Comparison of ENCODE assay signal across 18 cellular contexts in genomic region chr3:46914849-46915248, GRCh38. TPM values are rescaled to one million over a fixed set of nuclear protein-coding genes. Genes with fewer than 3 reads are reported as not detected.
DNase-seq lines count a peak whose midpoint lies in the region; ATAC-seq and TF ChIP-seq lines count a peak whose summit lies in the region.
"Had no signal": no experiment of that assay in that cellular context is flagged by ENCODE, and none has a peak within 500 bp of the region (broad histone marks: within the 10 kb centered on the region; RNA-seq: fewer than 3 reads in every experiment).

No MANE protein-coding gene starts in this region.

- peaks cover 21% of the 10 kb centered on the region for H3K36me3 Mint-ChIP-seq in activated naive CD8-positive, alpha-beta T cell
- H3K36me3 Mint-ChIP-seq in activated naive CD8-positive, alpha-beta T cell treated with anti-CD3 and anti-CD28 coated beads for 36 hours, result peaks cover 41% of the 10 kb centered on the region

- H3K9me3 ChIP-seq in HEK293 (ENCODE audit: control insufficient read depth, insufficient read depth, low read depth, low read length), result no peaks in the 10 kb centered on the region
- no peaks in the 10 kb centered on the region for H3K9me3 ChIP-seq in left lung
- no peaks in the 10 kb centered on the region for H3K9me3 ChIP-seq in upper lobe of right lung

- no peak overlapping the region for H3K4me3 Mint-ChIP-seq in activated naive CD8-positive, alpha-beta T cell
- H3K4me3 Mint-ChIP-seq in activated naive CD8-positive, alpha-beta T cell treated with anti-CD3 and anti-CD28 coated beads for 36 hours, result no peak overlapping the region

- POLR2A ChIA-PET in HEK293 (lab: Yijun Ruan, JAX), result interaction anchor here (1.1 kb wide), 1 partner anchor 37 kb away, joined by 3 read pairs; the partner anchor contains the start of gene PTH1R

- H3K27ac Mint-ChIP-seq in activated naive CD8-positive, alpha-beta T cell, result peak overlapping the region; percentile 48
- no peak overlapping the region for H3K27ac Mint-ChIP-seq in activated naive CD8-positive, alpha-beta T cell treated with anti-CD3 and anti-CD28 coated beads for 36 hours

- H3K27me3 ChIP-seq in left lung (no peaks in the 10 kb centered on the region), upper lobe of right lung (no peaks in the 10 kb centered on the region), foreskin keratinocyte (no peaks in the 10 kb centered on the region)

- CTCF ChIA-PET in HEK293 (lab: Yijun Ruan, JAX), result interaction anchor here (0.6 to 1.1 kb wide), 4 partner anchors 21 to 338 kb away, joined by 3 to 6 read pairs (median 3); no protein-coding TSS in a partner anchor

- peaks cover 5% of the 10 kb centered on the region; the same call in 1 of the 2 replicates for H3K4me1 ChIP-seq in HEK293 (ENCODE audit: control insufficient read depth, insufficient read depth, low read length)
- peaks cover under 1 to 1% of the 10 kb centered on the region in 2 donors for H3K4me1 ChIP-seq in left lung
- no peaks in the 10 kb centered on the region for H3K4me1 ChIP-seq in upper lobe of right lung
- no peaks in the 10 kb centered on the region for H3K4me1 ChIP-seq in foreskin keratinocyte

- H3K4me1 Mint-ChIP-seq in activated naive CD8-positive, alpha-beta T cell (ENCODE audit: low read depth), result peaks cover 19% of the 10 kb centered on the region
- peaks cover 21% of the 10 kb centered on the region for H3K4me1 Mint-ChIP-seq in activated naive CD8-positive, alpha-beta T cell treated with anti-CD3 and anti-CD28 coated beads for 36 hours

- ATAC-seq in left lung (peak; percentile 41), upper lobe of right lung (peak; percentile 48), foreskin keratinocyte (no peak)

- H3K36me3 ChIP-seq in HEK293 (ENCODE audit: control insufficient read depth in 2 of 2, insufficient read depth in 1 of 2, low read length in 2 of 2), result peaks cover 0 to 32% of the 10 kb centered on the region in 2 experiments; a peak in 1 of 3 replicates
- H3K36me3 ChIP-seq in left lung, result peaks cover 0 to 46% of the 10 kb centered on the region in 2 donors
- peaks cover 27% of the 10 kb centered on the region for H3K36me3 ChIP-seq in upper lobe of right lung

- intact Hi-C loops in left lung (cut with DNase I), result no loop called here
- intact Hi-C loops in upper lobe of right lung (cut with DNase I), result no loop called here

- TF ChIP-seq CTCF in HEK293 (tag by site-specific recombination; IDR thresholded peaks at IDR 0.05) (no peak), left lung (IDR thresholded peaks at IDR 0.05) (no peak), upper lobe of right lung (IDR thresholded peaks at IDR 0.05) (no peak), foreskin keratinocyte (conservative IDR thresholded peaks at IDR 0.05) (no peak)

- H3K9me3 Mint-ChIP-seq in activated naive CD8-positive, alpha-beta T cell (ENCODE audit: low read depth), result no peaks in the 10 kb centered on the region
- peaks cover 8% of the 10 kb centered on the region for H3K9me3 Mint-ChIP-seq in activated naive CD8-positive, alpha-beta T cell treated with anti-CD3 and anti-CD28 coated beads for 36 hours

- DNase-seq in activated naive CD8-positive, alpha-beta T cell treated with anti-CD3 and anti-CD28 coated beads for 36 hours, result no peak
- DNase-seq in left lung (no peak), upper lobe of right lung (no peak), epidermal melanocyte (ENCODE audit: insufficient read length, low spot score) (no peak), foreskin keratinocyte (no peak)
- DNase-seq: EL, GF-D8, IMR-90, NCI-H1694, NCI-H2081, NCI-H446, NCI-H526, Right ventricle myocardium superior had no signal

- no peak overlapping the region for H3K27ac ChIP-seq in HEK293 (ENCODE audit: extremely low read depth, low read depth, low read length)
- H3K27ac ChIP-seq in left lung, result no peak overlapping the region
- no peak overlapping the region for H3K27ac ChIP-seq in upper lobe of right lung
- no peak overlapping the region for H3K27ac ChIP-seq in foreskin keratinocyte
- H3K27ac ChIP-seq: C4-2B, SK-N-MC had no signal

- no peaks in the 10 kb centered on the region for H3K27me3 Mint-ChIP-seq in activated naive CD8-positive, alpha-beta T cell
- no peaks in the 10 kb centered on the region for H3K27me3 Mint-ChIP-seq in activated naive CD8-positive, alpha-beta T cell treated with anti-CD3 and anti-CD28 coated beads for 36 hours

- H3K4me3 ChIP-seq in HEK293 (ENCODE audit: low read depth, low read length) (no peak overlapping the region), left lung (no peak overlapping the region), upper lobe of right lung (no peak overlapping the region)
- H3K4me3 ChIP-seq: SK-N-MC had no signal

TF ChIP-seq in HEK293, 187 proteins besides CTCF, POLR2A, EP300 and RAD21:
- TF ChIP-seq ZBTB17 (tag by site-specific recombination; IDR thresholded peaks at IDR 0.05), result peak; percentile 39; the same call in 1 of the 2 replicates
- TF ChIP-seq ZFP3 (tag by site-specific recombination; IDR thresholded peaks at IDR 0.05; ENCODE audit: low read depth), result no peak
- TF ChIP-seq ZEB2 (tag by site-specific recombination; IDR thresholded peaks at IDR 0.05), result no peak
- no peak for TF ChIP-seq ZNF501 (tag by site-specific recombination; IDR thresholded peaks at IDR 0.05)
- no peak for TF ChIP-seq ZFHX2 (tag by site-specific recombination; conservative IDR thresholded peaks at IDR 0.05)
- no peak for TF ChIP-seq ZNF658 (tag by site-specific recombination; IDR thresholded peaks at IDR 0.05)
- TF ChIP-seq ZNF670 (tag by site-specific recombination; IDR thresholded peaks at IDR 0.05; ENCODE audit: low read depth), result no peak
- no peak for TF ChIP-seq EGR2 (tag by site-specific recombination; IDR thresholded peaks at IDR 0.05; ENCODE audit: low read depth)
- no peak for TF ChIP-seq ZNF701 (tag by site-specific recombination; IDR thresholded peaks at IDR 0.05)
- peak; percentile 32 for TF ChIP-seq ZNF366 (tag by site-specific recombination; conservative IDR thresholded peaks at IDR 0.05)
- TF ChIP-seq OSR2 (tag by site-specific recombination; IDR thresholded peaks at IDR 0.05), result peak; percentile 30; the same call in 1 of the 2 replicates
- no peak for TF ChIP-seq ZNF133 (tag by site-specific recombination; IDR thresholded peaks at IDR 0.05)

RNA-seq across cellular contexts. Expression of gene PTH1R, which starts 37.3 kb away (rescaled TPM):
- not detected for total RNA-seq in activated naive CD8-positive, alpha-beta T cell treated with anti-CD3 and anti-CD28 coated beads for 36 hours
- total RNA-seq in left lung, result 10 to 100 TPM; 12.0 to 22.8 TPM
- total RNA-seq in upper lobe of right lung, result 14.9 TPM
- not detected in 2 replicates for total RNA-seq in foreskin keratinocyte
- not detected in 2 replicates for polyA plus RNA-seq in foreskin keratinocyte

RNA-seq across cellular contexts. Expression of gene MYL3, which starts 51.6 kb away (rescaled TPM):
- total RNA-seq in activated naive CD8-positive, alpha-beta T cell treated with anti-CD3 and anti-CD28 coated beads for 36 hours, result not detected
- total RNA-seq in left lung (1 to 10 TPM; 3.1 to 4.9 TPM), upper lobe of right lung (3.8 TPM), foreskin keratinocyte (not detected in 2 replicates)
- not detected in 2 replicates for polyA plus RNA-seq in foreskin keratinocyte
- total RNA-seq: H4, IMR-90 had no signal

Comparison
In these comparisons a context has a peak if more than half of its experiments do, and no peak if none do; other contexts are left out.
1. RNA of gene PTH1R, which starts 37.3 kb away (total RNA-seq): 12.0 to 22.8 TPM in left lung and 14.9 TPM in upper lobe of right lung (single experiment); not detected in activated naive CD8-positive, alpha-beta T cell treated with anti-CD3 and anti-CD28 coated beads for 36 hours and not detected in foreskin keratinocyte; every median in the first group is over 10 times any median in the second.